ENCODE assay signal across 1 cellular context in the genomic region with DNA sequence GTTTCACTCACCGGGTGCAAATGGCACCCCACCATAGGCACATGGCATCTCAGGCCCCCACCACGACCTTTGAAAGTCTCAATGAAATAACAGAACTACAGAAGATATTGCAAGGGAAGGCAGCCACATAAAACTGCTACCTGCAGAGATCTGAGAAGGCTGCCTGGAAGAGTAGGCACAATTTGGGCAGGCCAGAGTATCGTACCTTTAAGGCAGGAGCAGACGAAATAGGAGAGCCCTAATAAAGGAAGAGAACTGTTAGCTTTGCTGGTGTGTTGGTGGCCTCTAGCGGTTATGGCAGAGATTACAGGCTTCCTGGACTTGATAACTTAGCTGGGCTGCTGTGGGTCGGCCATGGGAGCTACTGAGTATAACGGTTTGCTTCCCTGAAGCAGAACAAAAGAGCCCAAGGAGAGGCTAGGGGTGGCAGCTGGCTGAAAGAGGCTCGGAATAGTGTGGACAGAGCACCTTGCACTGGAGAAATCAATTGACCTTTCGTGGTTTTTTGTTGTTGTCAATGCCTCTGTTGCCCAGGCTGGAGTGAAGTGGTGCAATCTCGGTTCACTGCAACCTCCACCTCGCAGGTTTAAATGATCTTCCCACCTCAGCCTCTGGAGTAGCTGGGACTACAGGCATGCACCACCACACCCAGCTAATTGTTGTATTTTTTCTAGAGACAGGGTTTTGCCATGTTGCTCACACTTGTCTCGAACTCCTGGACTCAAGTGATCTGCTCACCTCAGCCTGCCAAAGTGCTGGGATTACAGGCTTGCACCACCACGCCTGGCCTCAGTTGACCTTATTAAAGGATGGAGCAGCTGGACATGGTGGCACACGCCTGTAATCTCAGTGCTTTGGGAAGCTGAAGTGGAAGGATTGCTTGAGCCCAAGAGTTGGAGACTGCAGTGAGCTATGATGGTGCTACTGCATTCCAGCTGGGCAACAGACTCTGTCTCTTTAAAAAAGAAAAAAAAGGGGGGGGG.
TF ChIP-seq lines count a peak whose summit lies in the region.

No MANE protein-coding gene starts in this region.

TF ChIP-seq in HCT116, 20 proteins besides CTCF, POLR2A, EP300 and RAD21 (continued from another document):
- TF ChIP-seq, protein P1, sequence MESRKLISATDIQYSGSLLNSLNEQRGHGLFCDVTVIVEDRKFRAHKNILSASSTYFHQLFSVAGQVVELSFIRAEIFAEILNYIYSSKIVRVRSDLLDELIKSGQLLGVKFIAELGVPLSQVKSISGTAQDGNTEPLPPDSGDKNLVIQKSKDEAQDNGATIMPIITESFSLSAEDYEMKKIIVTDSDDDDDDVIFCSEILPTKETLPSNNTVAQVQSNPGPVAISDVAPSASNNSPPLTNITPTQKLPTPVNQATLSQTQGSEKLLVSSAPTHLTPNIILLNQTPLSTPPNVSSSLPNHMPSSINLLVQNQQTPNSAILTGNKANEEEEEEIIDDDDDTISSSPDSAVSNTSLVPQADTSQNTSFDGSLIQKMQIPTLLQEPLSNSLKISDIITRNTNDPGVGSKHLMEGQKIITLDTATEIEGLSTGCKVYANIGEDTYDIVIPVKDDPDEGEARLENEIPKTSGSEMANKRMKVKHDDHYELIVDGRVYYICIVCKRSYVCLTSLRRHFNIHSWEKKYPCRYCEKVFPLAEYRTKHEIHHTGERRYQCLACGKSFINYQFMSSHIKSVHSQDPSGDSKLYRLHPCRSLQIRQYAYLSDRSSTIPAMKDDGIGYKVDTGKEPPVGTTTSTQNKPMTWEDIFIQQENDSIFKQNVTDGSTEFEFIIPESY (IDR thresholded peaks at IDR 0.05; ENCODE audit: extremely low read depth, insufficient replicate concordance, low read length) = no peak
- TF ChIP-seq, protein P2, sequence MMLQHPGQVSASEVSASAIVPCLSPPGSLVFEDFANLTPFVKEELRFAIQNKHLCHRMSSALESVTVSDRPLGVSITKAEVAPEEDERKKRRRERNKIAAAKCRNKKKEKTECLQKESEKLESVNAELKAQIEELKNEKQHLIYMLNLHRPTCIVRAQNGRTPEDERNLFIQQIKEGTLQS (IDR thresholded peaks at IDR 0.05) = no peak
- TF ChIP-seq EGR1 (IDR thresholded peaks at IDR 0.05; ENCODE audit: low read depth) = no peak
- TF ChIP-seq ZFX (IDR thresholded peaks at IDR 0.05) = no peak
- TF ChIP-seq FOSL1 (IDR thresholded peaks at IDR 0.05; ENCODE audit: low read depth) = no peak
- no peak for TF ChIP-seq EZH2 (IDR thresholded peaks at IDR 0.05)
- no peak for TF ChIP-seq JUND (IDR thresholded peaks at IDR 0.05)
- TF ChIP-seq ZNF274 (IDR thresholded peaks at IDR 0.05; ENCODE audit: low read depth, low read length) = no peak
- no peak; the same call in 1 of the 2 replicates for TF ChIP-seq SIN3A (IDR thresholded peaks at IDR 0.05; ENCODE audit: low read depth)
- no peak for TF ChIP-seq EZH2phosphoT487 (IDR thresholded peaks at IDR 0.05; ENCODE audit: borderline replicate concordance)
